8 cellular contexts compared by ENCODE assay signal in the genomic region with DNA sequence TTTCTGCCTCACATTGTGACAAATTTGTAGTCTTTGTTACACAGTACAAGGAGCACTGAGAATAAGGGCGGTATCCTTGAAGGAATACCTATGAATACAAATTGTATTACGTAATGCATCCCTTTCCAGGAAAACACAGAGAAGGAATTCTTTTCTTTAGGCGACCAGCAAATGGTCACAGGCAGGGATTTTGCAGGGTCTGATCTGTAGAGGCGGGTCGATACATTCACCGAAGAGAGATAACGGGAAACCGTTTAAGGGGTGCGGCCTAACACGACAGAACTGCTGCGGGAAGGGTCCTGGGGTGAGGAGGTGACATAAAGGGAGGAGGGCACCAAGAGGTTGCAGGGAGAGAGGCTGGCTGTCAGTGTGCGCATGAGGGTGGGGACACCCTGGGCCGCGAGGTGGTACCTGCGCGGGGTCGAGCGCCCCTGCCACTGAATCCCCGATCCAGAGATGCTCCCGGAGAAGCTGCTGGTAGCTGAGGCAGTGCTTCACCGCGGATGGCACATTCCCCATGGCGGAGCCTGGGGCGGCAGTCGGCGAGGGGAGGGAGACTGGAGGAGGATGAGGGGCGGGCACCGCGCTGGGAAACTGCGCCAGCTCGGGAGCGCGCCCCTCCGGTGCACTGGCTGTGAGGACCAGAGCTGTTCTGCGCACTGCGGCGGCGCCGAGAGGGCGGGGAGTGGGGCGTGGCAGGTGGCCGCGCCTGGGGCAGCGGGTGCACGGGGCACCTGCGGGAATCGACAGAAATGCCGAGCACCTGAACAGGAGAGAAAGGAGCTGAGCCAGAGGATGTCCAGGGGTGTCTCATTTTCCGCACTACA. TPM values are rescaled to one million over a fixed set of nuclear protein-coding genes. Genes with fewer than 3 reads are reported as not detected.
A peak's percentile ranks its signal among the peaks of the same experiment; 100 is the strongest.
DNase-seq lines count a peak whose midpoint lies in the region; ATAC-seq and TF ChIP-seq lines count a peak whose summit lies in the region.

Gene HMGCLL1 (minus strand): TSS at position 656 of the 827 bp plus-strand sequence. CDS start 137 bp downstream, at position 519.

- H3K4me3 Mint-ChIP-seq in glutamatergic neuron (ENCODE audit: unreplicated experiment) = peak within 1 kb of the TSS; percentile 94
- H3K4me3 Mint-ChIP-seq in neural progenitor cell = peak within 1 kb of the TSS; percentile 92

- H3K4me3 ChIP-seq in neural progenitor cell = peak within 1 kb of the TSS; percentile 85

- peak within 1 kb of the TSS; percentile 55 for H3K9ac ChIP-seq in neural progenitor cell

- H4K20me1 ChIP-seq in neural progenitor cell (ENCODE audit: low read depth) = no peaks in the 10 kb centered on the region

- H3K36me3 ChIP-seq in neural progenitor cell = no peaks in the 10 kb centered on the region

- no peak for ATAC-seq in GM21526 (IDR thresholded peaks at IDR 0.05; ENCODE audit: low FRiP score, unreplicated experiment)
- ATAC-seq in HG02759 (IDR thresholded peaks at IDR 0.05; ENCODE audit: unreplicated experiment) = no peak

- H2AFZ ChIP-seq in neural progenitor cell (replicated peaks) = peak within 1 kb of the TSS; percentile 96

- H3K27ac Mint-ChIP-seq in glutamatergic neuron (ENCODE audit: unreplicated experiment) (peak within 1 kb of the TSS; percentile 85), neural progenitor cell (peak within 1 kb of the TSS; percentile 17)

- no peaks in the 10 kb centered on the region for H3K79me2 ChIP-seq in neural progenitor cell (ENCODE audit: low read depth)

- TF ChIP-seq POLR2A in erythroblast (IDR thresholded peaks at IDR 0.05; ENCODE audit: low read length) = no peak

- H3K36me3 Mint-ChIP-seq in glutamatergic neuron (ENCODE audit: unreplicated experiment) (no peaks in the 10 kb centered on the region), neural progenitor cell (no peaks in the 10 kb centered on the region)

- DNase-seq in ELR (ENCODE audit: low read depth) = peak; percentile 11
- peak; percentile 41 for DNase-seq in RWPE1 (ENCODE audit: low spot score)
- DNase-seq in glutamatergic neuron = peak; percentile 83
- peak; percentile 90 for DNase-seq in neural progenitor cell (ENCODE audit: low spot score)
- no peak for DNase-seq in NAMALWA (ENCODE audit: low spot score)
- DNase-seq in erythroblast (lab: John Stamatoyannopoulos, UW) = no peak

- CTCF ChIA-PET in RWPE1 (lab: Yijun Ruan, JAX) = no interaction called here

- H3F3A ChIP-seq in neural progenitor cell (ENCODE audit: low read depth) = no peaks in the 10 kb centered on the region

- TF ChIP-seq CTCF in RWPE1 (conservative IDR thresholded peaks at IDR 0.05; ENCODE audit: low read depth) (no peak), glutamatergic neuron (IDR thresholded peaks at IDR 0.05; ENCODE audit: partially characterized antibody, unreplicated experiment) (no peak), neural progenitor cell (IDR thresholded peaks at IDR 0.05) (no peak)

- peak within 1 kb of the TSS; percentile 84 for H3K4me2 ChIP-seq in neural progenitor cell

- H3K4me1 Mint-ChIP-seq in glutamatergic neuron (ENCODE audit: low read depth, unreplicated experiment) (no peaks in the 10 kb centered on the region), neural progenitor cell (peaks cover 5% of the 10 kb centered on the region)

- H3K4me1 ChIP-seq in neural progenitor cell = no peaks in the 10 kb centered on the region

- peaks cover 5% of the 10 kb centered on the region for H3K27me3 Mint-ChIP-seq in glutamatergic neuron (ENCODE audit: unreplicated experiment)
- peaks cover 3% of the 10 kb centered on the region for H3K27me3 Mint-ChIP-seq in neural progenitor cell (ENCODE audit: insufficient read depth, low read depth)

- POLR2A ChIA-PET in RWPE1 (lab: Yijun Ruan, JAX; ENCODE audit: low non-redundant PET) = no interaction called here

- H3K9me3 Mint-ChIP-seq in glutamatergic neuron (ENCODE audit: unreplicated experiment) = no peaks in the 10 kb centered on the region
- peaks cover 2% of the 10 kb centered on the region for H3K9me3 Mint-ChIP-seq in neural progenitor cell

- peaks cover 3% of the 10 kb centered on the region for H3K9me3 ChIP-seq in neural progenitor cell (ENCODE audit: low read depth)

- peaks cover 21% of the 10 kb centered on the region for H3K27me3 ChIP-seq in neural progenitor cell

- H3K27ac ChIP-seq in RWPE1 (no peak within 1 kb of the TSS), neural progenitor cell (no peak within 1 kb of the TSS)

RNA-seq across cellular contexts. Expression of gene HMGCLL1, which starts in this region (rescaled TPM):
- total RNA-seq in glutamatergic neuron (ENCODE audit: unreplicated experiment) (6.3 TPM), neural progenitor cell (ENCODE audit: low replicate concordance) (5.0 and 6.5 TPM in 2 replicates)

Comparison
In these comparisons a context has a peak if more than half of its experiments do, and no peak if none do; other contexts are left out.
1. DNase-seq: peak in ELR (single experiment), RWPE1 (single experiment), glutamatergic neuron (single experiment) and neural progenitor cell (single experiment); none in NAMALWA (single experiment) and erythroblast (0 of 2).